1 cellular context compared by ENCODE assay signal in genomic region chr7:108143658-108144420, GRCh38.
TF ChIP-seq lines count a peak whose summit lies in the region.

No MANE protein-coding gene starts in this region.

TF ChIP-seq in WTC11, 78 proteins besides CTCF, POLR2A, EP300 and RAD21 (continued from another document):
- no peak for TF ChIP-seq ELF4 (CRISPR knock-in tag; IDR thresholded peaks at IDR 0.05; ENCODE audit: low read depth)
- TF ChIP-seq NR2C2 (CRISPR knock-in tag; IDR thresholded peaks at IDR 0.05), result no peak
